In the genomic region with DNA sequence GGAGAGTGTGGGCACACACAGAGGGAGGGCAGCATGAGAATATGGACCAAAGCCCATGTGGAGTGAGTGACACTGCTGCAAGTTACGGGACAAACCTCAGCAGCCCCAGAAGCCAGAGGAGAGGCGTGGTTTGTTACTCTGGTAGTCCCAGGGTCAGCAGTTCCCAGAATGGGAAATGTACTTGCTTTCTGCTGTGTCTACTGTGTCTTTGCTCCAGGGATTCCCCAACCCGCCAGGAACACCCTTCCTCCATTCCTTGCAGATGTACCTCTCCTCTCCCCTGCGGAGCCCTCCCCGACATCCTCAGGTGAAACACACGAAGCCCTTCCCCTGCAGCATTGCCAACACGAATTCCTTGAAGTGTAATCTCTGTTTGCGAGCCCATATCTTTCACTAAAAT, we compare ENCODE assay signal across 2 cellular contexts.
A peak's percentile ranks its signal among the peaks of the same experiment; 100 is the strongest.
TF ChIP-seq lines count a peak whose summit lies in the region.

No MANE protein-coding gene starts in this region.

TF ChIP-seq in GM23338, 12 proteins besides CTCF, POLR2A, EP300 and RAD21:
- TF ChIP-seq EZH2 (IDR thresholded peaks at IDR 0.05; ENCODE audit: low read depth, unreplicated experiment) = no peak
- no peak for TF ChIP-seq POLR2AphosphoS5 (IDR thresholded peaks at IDR 0.05; ENCODE audit: low read depth)
- TF ChIP-seq ETS1 (IDR thresholded peaks at IDR 0.05) = no peak
- TF ChIP-seq JUNB (IDR thresholded peaks at IDR 0.05; ENCODE audit: unreplicated experiment) = no peak
- TF ChIP-seq NANOG (IDR thresholded peaks at IDR 0.05; ENCODE audit: borderline replicate concordance) = no peak
TF ChIP-seq in GM23338: peak in this region for 0.

TF ChIP-seq in GM12878, 131 proteins besides CTCF, POLR2A, EP300 and RAD21:
- TF ChIP-seq PAX8 (IDR thresholded peaks at IDR 0.05) = no peak
- TF ChIP-seq PKNOX1 (IDR thresholded peaks at IDR 0.05) = peak; percentile 43; the same call in 1 of the 2 replicates
- peak; percentile 54; the same call in 1 of the 2 replicates for TF ChIP-seq IKZF1 (conservative IDR thresholded peaks at IDR 0.05)
- TF ChIP-seq MYC (IDR thresholded peaks at IDR 0.05; ENCODE audit: insufficient read depth, insufficient read length, insufficient replicate concordance, low read length, severe bottlenecking) = no peak
- TF ChIP-seq, protein P1, sequence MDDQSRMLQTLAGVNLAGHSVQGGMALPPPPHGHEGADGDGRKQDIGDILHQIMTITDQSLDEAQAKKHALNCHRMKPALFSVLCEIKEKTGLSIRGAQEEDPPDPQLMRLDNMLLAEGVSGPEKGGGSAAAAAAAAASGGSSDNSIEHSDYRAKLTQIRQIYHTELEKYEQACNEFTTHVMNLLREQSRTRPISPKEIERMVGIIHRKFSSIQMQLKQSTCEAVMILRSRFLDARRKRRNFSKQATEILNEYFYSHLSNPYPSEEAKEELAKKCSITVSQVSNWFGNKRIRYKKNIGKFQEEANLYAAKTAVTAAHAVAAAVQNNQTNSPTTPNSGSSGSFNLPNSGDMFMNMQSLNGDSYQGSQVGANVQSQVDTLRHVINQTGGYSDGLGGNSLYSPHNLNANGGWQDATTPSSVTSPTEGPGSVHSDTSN (IDR thresholded peaks at IDR 0.05; ENCODE audit: insufficient replicate concordance, low read depth, low read length) = no peak
- no peak for TF ChIP-seq EGR1 (IDR thresholded peaks at IDR 0.05; ENCODE audit: borderline replicate concordance in 1 of 2, low read depth in 2 of 2, low read length in 2 of 2)
- TF ChIP-seq NFXL1 (IDR thresholded peaks at IDR 0.05; ENCODE audit: borderline replicate concordance) = no peak
- peak in 1 of 2 experiments; percentile 25; a peak in 1 of 4 replicates for TF ChIP-seq IKZF2 (IDR thresholded peaks at IDR 0.05)
- TF ChIP-seq, protein P2, sequence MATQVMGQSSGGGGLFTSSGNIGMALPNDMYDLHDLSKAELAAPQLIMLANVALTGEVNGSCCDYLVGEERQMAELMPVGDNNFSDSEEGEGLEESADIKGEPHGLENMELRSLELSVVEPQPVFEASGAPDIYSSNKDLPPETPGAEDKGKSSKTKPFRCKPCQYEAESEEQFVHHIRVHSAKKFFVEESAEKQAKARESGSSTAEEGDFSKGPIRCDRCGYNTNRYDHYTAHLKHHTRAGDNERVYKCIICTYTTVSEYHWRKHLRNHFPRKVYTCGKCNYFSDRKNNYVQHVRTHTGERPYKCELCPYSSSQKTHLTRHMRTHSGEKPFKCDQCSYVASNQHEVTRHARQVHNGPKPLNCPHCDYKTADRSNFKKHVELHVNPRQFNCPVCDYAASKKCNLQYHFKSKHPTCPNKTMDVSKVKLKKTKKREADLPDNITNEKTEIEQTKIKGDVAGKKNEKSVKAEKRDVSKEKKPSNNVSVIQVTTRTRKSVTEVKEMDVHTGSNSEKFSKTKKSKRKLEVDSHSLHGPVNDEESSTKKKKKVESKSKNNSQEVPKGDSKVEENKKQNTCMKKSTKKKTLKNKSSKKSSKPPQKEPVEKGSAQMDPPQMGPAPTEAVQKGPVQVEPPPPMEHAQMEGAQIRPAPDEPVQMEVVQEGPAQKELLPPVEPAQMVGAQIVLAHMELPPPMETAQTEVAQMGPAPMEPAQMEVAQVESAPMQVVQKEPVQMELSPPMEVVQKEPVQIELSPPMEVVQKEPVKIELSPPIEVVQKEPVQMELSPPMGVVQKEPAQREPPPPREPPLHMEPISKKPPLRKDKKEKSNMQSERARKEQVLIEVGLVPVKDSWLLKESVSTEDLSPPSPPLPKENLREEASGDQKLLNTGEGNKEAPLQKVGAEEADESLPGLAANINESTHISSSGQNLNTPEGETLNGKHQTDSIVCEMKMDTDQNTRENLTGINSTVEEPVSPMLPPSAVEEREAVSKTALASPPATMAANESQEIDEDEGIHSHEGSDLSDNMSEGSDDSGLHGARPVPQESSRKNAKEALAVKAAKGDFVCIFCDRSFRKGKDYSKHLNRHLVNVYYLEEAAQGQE (IDR thresholded peaks at IDR 0.05; ENCODE audit: low read depth, low read length) = no peak
- TF ChIP-seq E4F1 (IDR thresholded peaks at IDR 0.05; ENCODE audit: borderline replicate concordance, partially characterized antibody) = no peak
